1 cellular context compared by ENCODE assay signal in the genomic region with DNA sequence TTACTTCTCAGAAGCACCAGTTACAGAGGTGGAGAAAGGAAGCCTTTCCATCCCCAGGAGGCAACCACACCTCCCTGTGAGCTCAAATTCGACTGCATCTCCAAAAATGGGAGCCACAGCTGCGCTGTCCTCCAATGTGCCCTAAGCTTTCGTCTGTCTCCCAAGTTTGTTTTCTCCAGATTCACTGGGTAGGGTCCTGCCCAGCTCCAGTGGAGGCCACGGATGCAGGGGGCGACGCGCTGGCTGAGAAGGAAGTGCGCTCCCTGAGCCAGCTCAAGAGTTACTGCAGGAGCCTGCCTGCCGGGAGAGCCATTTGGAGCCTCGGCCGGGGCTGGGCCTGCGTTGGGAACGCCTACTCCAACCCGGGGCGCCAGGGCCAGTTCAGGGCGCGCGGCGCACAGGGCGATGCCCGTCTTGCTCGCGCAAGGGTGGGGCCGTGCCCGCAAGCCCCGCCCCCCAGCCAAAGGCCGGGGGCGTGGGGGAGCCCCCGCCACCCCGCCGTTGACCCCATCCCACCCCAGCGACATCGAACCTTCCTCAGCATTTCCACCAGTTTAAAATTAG.
A peak's percentile ranks its signal among the peaks of the same experiment; 100 is the strongest.
TF ChIP-seq lines count a peak whose summit lies in the region.

No MANE protein-coding gene starts in this region.

TF ChIP-seq in HepG2, 621 proteins besides CTCF, POLR2A, EP300 and RAD21 (continued from another document and continues in another):
- TF ChIP-seq, protein P1, sequence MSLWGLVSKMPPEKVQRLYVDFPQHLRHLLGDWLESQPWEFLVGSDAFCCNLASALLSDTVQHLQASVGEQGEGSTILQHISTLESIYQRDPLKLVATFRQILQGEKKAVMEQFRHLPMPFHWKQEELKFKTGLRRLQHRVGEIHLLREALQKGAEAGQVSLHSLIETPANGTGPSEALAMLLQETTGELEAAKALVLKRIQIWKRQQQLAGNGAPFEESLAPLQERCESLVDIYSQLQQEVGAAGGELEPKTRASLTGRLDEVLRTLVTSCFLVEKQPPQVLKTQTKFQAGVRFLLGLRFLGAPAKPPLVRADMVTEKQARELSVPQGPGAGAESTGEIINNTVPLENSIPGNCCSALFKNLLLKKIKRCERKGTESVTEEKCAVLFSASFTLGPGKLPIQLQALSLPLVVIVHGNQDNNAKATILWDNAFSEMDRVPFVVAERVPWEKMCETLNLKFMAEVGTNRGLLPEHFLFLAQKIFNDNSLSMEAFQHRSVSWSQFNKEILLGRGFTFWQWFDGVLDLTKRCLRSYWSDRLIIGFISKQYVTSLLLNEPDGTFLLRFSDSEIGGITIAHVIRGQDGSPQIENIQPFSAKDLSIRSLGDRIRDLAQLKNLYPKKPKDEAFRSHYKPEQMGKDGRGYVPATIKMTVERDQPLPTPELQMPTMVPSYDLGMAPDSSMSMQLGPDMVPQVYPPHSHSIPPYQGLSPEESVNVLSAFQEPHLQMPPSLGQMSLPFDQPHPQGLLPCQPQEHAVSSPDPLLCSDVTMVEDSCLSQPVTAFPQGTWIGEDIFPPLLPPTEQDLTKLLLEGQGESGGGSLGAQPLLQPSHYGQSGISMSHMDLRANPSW (CRISPR knock-in tag; IDR thresholded peaks at IDR 0.05; ENCODE audit: borderline replicate concordance), result no peak
- peak; percentile 23 for TF ChIP-seq NCOA2 (CRISPR knock-in tag; IDR thresholded peaks at IDR 0.05)
- TF ChIP-seq ZNF761 (CRISPR knock-in tag; conservative IDR thresholded peaks at IDR 0.05), result no peak
- no peak for TF ChIP-seq PHF5A (CRISPR knock-in tag; IDR thresholded peaks at IDR 0.05; ENCODE audit: low read depth, unreplicated experiment)
- TF ChIP-seq TBX2 (CRISPR knock-in tag; IDR thresholded peaks at IDR 0.05; ENCODE audit: borderline replicate concordance), result peak; percentile 76; the same call in 1 of the 2 replicates
- TF ChIP-seq, protein P2, sequence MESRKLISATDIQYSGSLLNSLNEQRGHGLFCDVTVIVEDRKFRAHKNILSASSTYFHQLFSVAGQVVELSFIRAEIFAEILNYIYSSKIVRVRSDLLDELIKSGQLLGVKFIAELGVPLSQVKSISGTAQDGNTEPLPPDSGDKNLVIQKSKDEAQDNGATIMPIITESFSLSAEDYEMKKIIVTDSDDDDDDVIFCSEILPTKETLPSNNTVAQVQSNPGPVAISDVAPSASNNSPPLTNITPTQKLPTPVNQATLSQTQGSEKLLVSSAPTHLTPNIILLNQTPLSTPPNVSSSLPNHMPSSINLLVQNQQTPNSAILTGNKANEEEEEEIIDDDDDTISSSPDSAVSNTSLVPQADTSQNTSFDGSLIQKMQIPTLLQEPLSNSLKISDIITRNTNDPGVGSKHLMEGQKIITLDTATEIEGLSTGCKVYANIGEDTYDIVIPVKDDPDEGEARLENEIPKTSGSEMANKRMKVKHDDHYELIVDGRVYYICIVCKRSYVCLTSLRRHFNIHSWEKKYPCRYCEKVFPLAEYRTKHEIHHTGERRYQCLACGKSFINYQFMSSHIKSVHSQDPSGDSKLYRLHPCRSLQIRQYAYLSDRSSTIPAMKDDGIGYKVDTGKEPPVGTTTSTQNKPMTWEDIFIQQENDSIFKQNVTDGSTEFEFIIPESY (CRISPR knock-in tag; IDR thresholded peaks at IDR 0.05), result no peak
- TF ChIP-seq ESRRA (CRISPR knock-in tag; IDR thresholded peaks at IDR 0.05; ENCODE audit: low read depth), result 0 out of 2 replicates have a peak, but pooled peaks have one; percentile 34
- TF ChIP-seq SP140L (CRISPR knock-in tag; IDR thresholded peaks at IDR 0.05; ENCODE audit: borderline replicate concordance), result no peak
- TF ChIP-seq, protein P3, sequence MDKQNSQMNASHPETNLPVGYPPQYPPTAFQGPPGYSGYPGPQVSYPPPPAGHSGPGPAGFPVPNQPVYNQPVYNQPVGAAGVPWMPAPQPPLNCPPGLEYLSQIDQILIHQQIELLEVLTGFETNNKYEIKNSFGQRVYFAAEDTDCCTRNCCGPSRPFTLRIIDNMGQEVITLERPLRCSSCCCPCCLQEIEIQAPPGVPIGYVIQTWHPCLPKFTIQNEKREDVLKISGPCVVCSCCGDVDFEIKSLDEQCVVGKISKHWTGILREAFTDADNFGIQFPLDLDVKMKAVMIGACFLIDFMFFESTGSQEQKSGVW (CRISPR knock-in tag; IDR thresholded peaks at IDR 0.05; ENCODE audit: borderline replicate concordance), result no peak
- TF ChIP-seq RXRB (CRISPR knock-in tag; IDR thresholded peaks at IDR 0.05; ENCODE audit: borderline replicate concordance), result peak; percentile 71
- TF ChIP-seq, protein P4, sequence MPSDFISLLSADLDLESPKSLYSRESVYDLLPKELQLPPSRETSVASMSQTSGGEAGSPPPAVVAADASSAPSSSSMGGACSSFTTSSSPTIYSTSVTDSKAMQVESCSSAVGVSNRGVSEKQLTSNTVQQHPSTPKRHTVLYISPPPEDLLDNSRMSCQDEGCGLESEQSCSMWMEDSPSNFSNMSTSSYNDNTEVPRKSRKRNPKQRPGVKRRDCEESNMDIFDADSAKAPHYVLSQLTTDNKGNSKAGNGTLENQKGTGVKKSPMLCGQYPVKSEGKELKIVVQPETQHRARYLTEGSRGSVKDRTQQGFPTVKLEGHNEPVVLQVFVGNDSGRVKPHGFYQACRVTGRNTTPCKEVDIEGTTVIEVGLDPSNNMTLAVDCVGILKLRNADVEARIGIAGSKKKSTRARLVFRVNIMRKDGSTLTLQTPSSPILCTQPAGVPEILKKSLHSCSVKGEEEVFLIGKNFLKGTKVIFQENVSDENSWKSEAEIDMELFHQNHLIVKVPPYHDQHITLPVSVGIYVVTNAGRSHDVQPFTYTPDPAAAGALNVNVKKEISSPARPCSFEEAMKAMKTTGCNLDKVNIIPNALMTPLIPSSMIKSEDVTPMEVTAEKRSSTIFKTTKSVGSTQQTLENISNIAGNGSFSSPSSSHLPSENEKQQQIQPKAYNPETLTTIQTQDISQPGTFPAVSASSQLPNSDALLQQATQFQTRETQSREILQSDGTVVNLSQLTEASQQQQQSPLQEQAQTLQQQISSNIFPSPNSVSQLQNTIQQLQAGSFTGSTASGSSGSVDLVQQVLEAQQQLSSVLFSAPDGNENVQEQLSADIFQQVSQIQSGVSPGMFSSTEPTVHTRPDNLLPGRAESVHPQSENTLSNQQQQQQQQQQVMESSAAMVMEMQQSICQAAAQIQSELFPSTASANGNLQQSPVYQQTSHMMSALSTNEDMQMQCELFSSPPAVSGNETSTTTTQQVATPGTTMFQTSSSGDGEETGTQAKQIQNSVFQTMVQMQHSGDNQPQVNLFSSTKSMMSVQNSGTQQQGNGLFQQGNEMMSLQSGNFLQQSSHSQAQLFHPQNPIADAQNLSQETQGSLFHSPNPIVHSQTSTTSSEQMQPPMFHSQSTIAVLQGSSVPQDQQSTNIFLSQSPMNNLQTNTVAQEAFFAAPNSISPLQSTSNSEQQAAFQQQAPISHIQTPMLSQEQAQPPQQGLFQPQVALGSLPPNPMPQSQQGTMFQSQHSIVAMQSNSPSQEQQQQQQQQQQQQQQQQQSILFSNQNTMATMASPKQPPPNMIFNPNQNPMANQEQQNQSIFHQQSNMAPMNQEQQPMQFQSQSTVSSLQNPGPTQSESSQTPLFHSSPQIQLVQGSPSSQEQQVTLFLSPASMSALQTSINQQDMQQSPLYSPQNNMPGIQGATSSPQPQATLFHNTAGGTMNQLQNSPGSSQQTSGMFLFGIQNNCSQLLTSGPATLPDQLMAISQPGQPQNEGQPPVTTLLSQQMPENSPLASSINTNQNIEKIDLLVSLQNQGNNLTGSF (CRISPR knock-in tag; IDR thresholded peaks at IDR 0.05), result no peak
- no peak for TF ChIP-seq JARID2 (CRISPR knock-in tag; IDR thresholded peaks at IDR 0.05; ENCODE audit: insufficient replicate concordance)
- TF ChIP-seq ATF7 (IDR thresholded peaks at IDR 0.05), result no peak
- peak; percentile 41; the same call in 1 of the 2 replicates for TF ChIP-seq ATF7 (CRISPR knock-in tag; IDR thresholded peaks at IDR 0.05)
- TF ChIP-seq, protein P5, sequence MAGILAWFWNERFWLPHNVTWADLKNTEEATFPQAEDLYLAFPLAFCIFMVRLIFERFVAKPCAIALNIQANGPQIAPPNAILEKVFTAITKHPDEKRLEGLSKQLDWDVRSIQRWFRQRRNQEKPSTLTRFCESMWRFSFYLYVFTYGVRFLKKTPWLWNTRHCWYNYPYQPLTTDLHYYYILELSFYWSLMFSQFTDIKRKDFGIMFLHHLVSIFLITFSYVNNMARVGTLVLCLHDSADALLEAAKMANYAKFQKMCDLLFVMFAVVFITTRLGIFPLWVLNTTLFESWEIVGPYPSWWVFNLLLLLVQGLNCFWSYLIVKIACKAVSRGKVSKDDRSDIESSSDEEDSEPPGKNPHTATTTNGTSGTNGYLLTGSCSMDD (CRISPR knock-in tag; IDR thresholded peaks at IDR 0.05), result no peak
- TF ChIP-seq, protein P6, sequence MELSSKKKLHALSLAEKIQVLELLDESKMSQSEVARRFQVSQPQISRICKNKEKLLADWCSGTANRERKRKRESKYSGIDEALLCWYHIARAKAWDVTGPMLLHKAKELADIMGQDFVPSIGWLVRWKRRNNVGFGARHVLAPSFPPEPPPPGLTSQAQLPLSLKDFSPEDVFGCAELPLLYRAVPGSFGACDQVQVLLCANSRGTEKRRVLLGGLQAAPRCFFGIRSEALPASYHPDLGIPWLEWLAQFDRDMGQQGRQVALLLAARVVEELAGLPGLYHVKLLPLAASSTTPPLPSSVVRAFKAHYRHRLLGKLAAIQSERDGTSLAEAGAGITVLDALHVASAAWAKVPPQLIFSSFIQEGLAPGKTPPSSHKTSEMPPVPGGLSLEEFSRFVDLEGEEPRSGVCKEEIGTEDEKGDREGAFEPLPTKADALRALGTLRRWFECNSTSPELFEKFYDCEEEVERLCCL (CRISPR knock-in tag; IDR thresholded peaks at IDR 0.05; ENCODE audit: borderline replicate concordance), result no peak
- TF ChIP-seq ZNF256 (CRISPR knock-in tag; conservative IDR thresholded peaks at IDR 0.05), result 0 out of 2 replicates have a peak, but pooled peaks have one; percentile 35
- no peak for TF ChIP-seq ZNF879 (CRISPR knock-in tag; IDR thresholded peaks at IDR 0.05)
- TF ChIP-seq SIN3A (IDR thresholded peaks at IDR 0.05; ENCODE audit: borderline replicate concordance, low read depth, low read length), result peak; percentile 56; the same call in 1 of the 2 replicates
- no peak for TF ChIP-seq TP53 (CRISPR knock-in tag; conservative IDR thresholded peaks at IDR 0.05)
- TF ChIP-seq, protein P7, sequence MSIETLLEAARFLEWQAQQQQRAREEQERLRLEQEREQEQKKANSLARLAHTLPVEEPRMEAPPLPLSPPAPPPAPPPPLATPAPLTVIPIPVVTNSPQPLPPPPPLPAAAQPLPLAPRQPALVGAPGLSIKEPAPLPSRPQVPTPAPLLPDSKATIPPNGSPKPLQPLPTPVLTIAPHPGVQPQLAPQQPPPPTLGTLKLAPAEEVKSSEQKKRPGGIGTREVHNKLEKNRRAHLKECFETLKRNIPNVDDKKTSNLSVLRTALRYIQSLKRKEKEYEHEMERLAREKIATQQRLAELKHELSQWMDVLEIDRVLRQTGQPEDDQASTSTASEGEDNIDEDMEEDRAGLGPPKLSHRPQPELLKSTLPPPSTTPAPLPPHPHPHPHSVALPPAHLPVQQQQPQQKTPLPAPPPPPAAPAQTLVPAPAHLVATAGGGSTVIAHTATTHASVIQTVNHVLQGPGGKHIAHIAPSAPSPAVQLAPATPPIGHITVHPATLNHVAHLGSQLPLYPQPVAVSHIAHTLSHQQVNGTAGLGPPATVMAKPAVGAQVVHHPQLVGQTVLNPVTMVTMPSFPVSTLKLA (IDR thresholded peaks at IDR 0.05), result no peak
- TF ChIP-seq, protein P8, sequence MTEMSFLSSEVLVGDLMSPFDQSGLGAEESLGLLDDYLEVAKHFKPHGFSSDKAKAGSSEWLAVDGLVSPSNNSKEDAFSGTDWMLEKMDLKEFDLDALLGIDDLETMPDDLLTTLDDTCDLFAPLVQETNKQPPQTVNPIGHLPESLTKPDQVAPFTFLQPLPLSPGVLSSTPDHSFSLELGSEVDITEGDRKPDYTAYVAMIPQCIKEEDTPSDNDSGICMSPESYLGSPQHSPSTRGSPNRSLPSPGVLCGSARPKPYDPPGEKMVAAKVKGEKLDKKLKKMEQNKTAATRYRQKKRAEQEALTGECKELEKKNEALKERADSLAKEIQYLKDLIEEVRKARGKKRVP (CRISPR knock-in tag; IDR thresholded peaks at IDR 0.05), result no peak; a peak in 1 of 4 replicates
- peak; percentile 77 for TF ChIP-seq GABPB1 (CRISPR knock-in tag; IDR thresholded peaks at IDR 0.05)
- TF ChIP-seq ZNF788 (CRISPR knock-in tag; IDR thresholded peaks at IDR 0.05; ENCODE audit: borderline replicate concordance), result peak; percentile 94
- TF ChIP-seq ATF7-NPFF (CRISPR knock-in tag; IDR thresholded peaks at IDR 0.05; ENCODE audit: low read depth), result no peak
- TF ChIP-seq REPIN1 (CRISPR knock-in tag; IDR thresholded peaks at IDR 0.05; ENCODE audit: borderline replicate concordance, low read depth), result peak; percentile 80
- no peak for TF ChIP-seq MAFK (conservative IDR thresholded peaks at IDR 0.05 in 1 of 2, IDR thresholded peaks at IDR 0.05 in 1 of 2; ENCODE audit: low read length in 2 of 2)
- TF ChIP-seq, protein P9, sequence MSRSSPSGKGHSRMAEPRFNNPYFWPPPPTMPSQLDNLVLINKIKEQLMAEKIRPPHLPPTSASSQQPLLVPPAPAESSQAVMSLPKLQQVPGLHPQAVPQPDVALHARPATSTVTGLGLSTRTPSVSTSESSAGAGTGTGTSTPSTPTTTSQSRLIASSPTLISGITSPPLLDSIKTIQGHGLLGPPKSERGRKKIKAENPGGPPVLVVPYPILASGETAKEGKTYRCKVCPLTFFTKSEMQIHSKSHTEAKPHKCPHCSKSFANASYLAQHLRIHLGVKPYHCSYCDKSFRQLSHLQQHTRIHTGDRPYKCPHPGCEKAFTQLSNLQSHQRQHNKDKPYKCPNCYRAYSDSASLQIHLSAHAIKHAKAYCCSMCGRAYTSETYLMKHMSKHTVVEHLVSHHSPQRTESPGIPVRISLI (CRISPR knock-in tag; IDR thresholded peaks at IDR 0.05; ENCODE audit: borderline replicate concordance), result peak; percentile 31; the same call in 1 of the 2 replicates
- TF ChIP-seq, protein P10, sequence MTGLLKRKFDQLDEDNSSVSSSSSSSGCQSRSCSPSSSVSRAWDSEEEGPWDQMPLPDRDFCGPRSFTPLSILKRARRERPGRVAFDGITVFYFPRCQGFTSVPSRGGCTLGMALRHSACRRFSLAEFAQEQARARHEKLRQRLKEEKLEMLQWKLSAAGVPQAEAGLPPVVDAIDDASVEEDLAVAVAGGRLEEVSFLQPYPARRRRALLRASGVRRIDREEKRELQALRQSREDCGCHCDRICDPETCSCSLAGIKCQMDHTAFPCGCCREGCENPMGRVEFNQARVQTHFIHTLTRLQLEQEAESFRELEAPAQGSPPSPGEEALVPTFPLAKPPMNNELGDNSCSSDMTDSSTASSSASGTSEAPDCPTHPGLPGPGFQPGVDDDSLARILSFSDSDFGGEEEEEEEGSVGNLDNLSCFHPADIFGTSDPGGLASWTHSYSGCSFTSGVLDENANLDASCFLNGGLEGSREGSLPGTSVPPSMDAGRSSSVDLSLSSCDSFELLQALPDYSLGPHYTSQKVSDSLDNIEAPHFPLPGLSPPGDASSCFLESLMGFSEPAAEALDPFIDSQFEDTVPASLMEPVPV (CRISPR knock-in tag; IDR thresholded peaks at IDR 0.05), result no peak; the same call in 1 of the 2 replicates
- no peak for TF ChIP-seq ASH2L (IDR thresholded peaks at IDR 0.05; ENCODE audit: insufficient read length, low read depth, low read length)
- peak; percentile 20; the same call in 1 of the 2 replicates for TF ChIP-seq ZFP1 (CRISPR knock-in tag; IDR thresholded peaks at IDR 0.05)
- no peak for TF ChIP-seq ZNF251 (CRISPR knock-in tag; IDR thresholded peaks at IDR 0.05)
- TF ChIP-seq ZNF232 (CRISPR knock-in tag; IDR thresholded peaks at IDR 0.05; ENCODE audit: borderline replicate concordance), result peak; percentile 19; the same call in 1 of the 2 replicates
- TF ChIP-seq, protein P11, sequence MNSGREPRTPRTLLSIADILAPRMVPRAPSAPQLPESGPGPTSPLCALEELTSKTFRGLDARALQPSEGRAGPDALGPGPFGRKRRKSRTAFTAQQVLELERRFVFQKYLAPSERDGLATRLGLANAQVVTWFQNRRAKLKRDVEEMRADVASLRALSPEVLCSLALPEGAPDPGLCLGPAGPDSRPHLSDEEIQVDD (CRISPR knock-in tag; IDR thresholded peaks at IDR 0.05; ENCODE audit: borderline replicate concordance), result peak; percentile 58; the same call in 1 of the 2 replicates
- no peak for TF ChIP-seq ZNF17 (CRISPR knock-in tag; IDR thresholded peaks at IDR 0.05)
- TF ChIP-seq SIX1 (CRISPR knock-in tag; IDR thresholded peaks at IDR 0.05; ENCODE audit: borderline replicate concordance), result no peak
